24 cellular contexts compared by ENCODE assay signal in the genomic region with DNA sequence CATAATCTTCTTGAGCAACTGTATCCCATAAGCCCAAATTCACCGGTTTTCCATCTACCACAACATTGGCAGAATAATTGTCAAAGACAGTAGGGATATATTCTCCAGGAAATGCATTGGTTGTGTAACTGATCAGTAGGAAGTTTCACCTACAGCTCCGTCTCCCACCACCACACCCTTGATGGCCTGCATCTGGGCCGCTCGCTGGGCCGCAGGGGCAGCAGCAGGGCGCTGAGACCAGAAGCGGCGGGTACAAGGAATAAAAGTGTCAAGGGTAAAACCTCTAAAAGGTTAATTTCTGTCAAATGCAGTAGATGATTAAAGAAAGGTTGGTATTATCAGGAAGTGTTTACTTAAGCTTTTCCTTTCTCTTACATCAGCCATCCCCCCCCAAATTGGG.
"Had no signal": no experiment of that assay in that cellular context is flagged by ENCODE, and none has a peak within 500 bp of the region (broad histone marks: within the 10 kb centered on the region; RNA-seq: fewer than 3 reads in every experiment).

No MANE protein-coding gene starts in this region.

- H3K27ac ChIP-seq: hepatocyte, left lung, left ventricle myocardium inferior, lower lobe of right lung had no signal

- H3K9me3 ChIP-seq: left lung, left ventricle myocardium inferior, lower lobe of right lung, mucosa of descending colon had no signal

- ATAC-seq: left cardiac atrium; left colon; left lobe of liver; left lung; left ventricle myocardium superior; lower lobe of right lung; mucosa of descending colon; naive thymus-derived CD4-positive, alpha-beta T cell; naive thymus-derived CD8-positive, alpha-beta T cell had no signal

- DNase-seq: hippocampal formation; hypothalamus; immature natural killer cell; islet precursor cell; kidney glomerular epithelial cell; left cardiac atrium; left colon; left lung; left ventricle myocardium inferior; left ventricle myocardium superior; lower lobe of right lung; mammary epithelial cell; mesenchymal stem cell; mesendoderm; midbrain; mucosa of descending colon; naive B cell; naive thymus-derived CD4-positive, alpha-beta T cell; naive thymus-derived CD8-positive, alpha-beta T cell had no signal

- H2AFZ ChIP-seq: hepatocyte had no signal

- H3K79me2 ChIP-seq: hepatocyte had no signal

- H3K4me3 ChIP-seq: hepatocyte, left lung, left ventricle myocardium inferior, lower lobe of right lung, lung, mucosa of descending colon had no signal

- H3K36me3 ChIP-seq: left lung, left ventricle myocardium inferior, lower lobe of right lung had no signal

- H3K27me3 ChIP-seq: hepatocyte, left lung had no signal

- H3K4me2 ChIP-seq: hepatocyte had no signal

- H3K4me1 ChIP-seq: left lung, left ventricle myocardium inferior, lower lobe of right lung had no signal

- FAIRE-seq: islet of Langerhans, keratinocyte had no signal
